ENCODE assay signal across 8 cellular contexts in genomic region chr2:238287702-238288649, GRCh38. TPM values are rescaled to one million over a fixed set of nuclear protein-coding genes. Genes with fewer than 3 reads are reported as not detected.
DNase-seq lines count a peak whose midpoint lies in the region; ATAC-seq and TF ChIP-seq lines count a peak whose summit lies in the region.

TSS of gene PER2 (minus strand) at chr2:238288610. CDS start at chr2:238277936, 10,674 bp downstream.

- H3K27ac ChIP-seq in PC-9: peak within 1 kb of the TSS; percentile 85; the same call in 1 of the 2 replicates

- peak within 1 kb of the TSS; percentile 72 for H3K4me3 ChIP-seq in PC-9

- no peaks in the 10 kb centered on the region for H3K36me3 ChIP-seq in PC-9 (ENCODE audit: low read depth)

- DNase-seq in CD1c-positive myeloid dendritic cell (ENCODE audit: extremely low spot score) (peak; percentile 91), PC-9 (peak; percentile 90 to 93), head of caudate nucleus (peak in 24 of 42 donors; percentile 8 to 70 (median 37)), occipital lobe (lab: John Stamatoyannopoulos, UW) (peak; percentile 50), NCI-H345 treated with DMSO at 0.1 percent for 48 hours (lab: John Stamatoyannopoulos, UW; ENCODE audit: unreplicated experiment) (no peak)
- peak; percentile 22 for DNase-seq in activated naive CD4-positive, alpha-beta T cell treated with anti-CD3 and anti-CD28 coated beads, Interleukin-2, amount 50 U/mL, for 16 hours

- H3F3A ChIP-seq in PC-9 (ENCODE audit: insufficient read depth, low read depth): peaks cover 44% of the 10 kb centered on the region

- intact Hi-C loops in PC-9 (cut with micrococcal nuclease; ENCODE audit: unreplicated experiment): loop anchor here (1.0 to 10.0 kb wide), 4 partner anchors 32 to 989 kb away; partner anchors contain the start of gene TRAF3IP1
- intact Hi-C loops in head of caudate nucleus (cut with DNase I): loop anchor here (2.0 kb wide), 1 partner anchor 33 kb away; the partner anchor contains the start of gene TRAF3IP1

- no peaks in the 10 kb centered on the region for H3K27me3 ChIP-seq in PC-9 (ENCODE audit: insufficient read depth, low read depth)

- peaks cover 40% of the 10 kb centered on the region for H3K79me2 ChIP-seq in PC-9 (ENCODE audit: low read depth)

- no peaks in the 10 kb centered on the region for H3K9me3 ChIP-seq in PC-9 (ENCODE audit: insufficient read depth, low read depth)

- no peaks in the 10 kb centered on the region for H4K20me1 ChIP-seq in PC-9 (ENCODE audit: insufficient read depth)

- BruUV-seq in PC-9 (replicated peaks; lab: Mats Ljungman, UMichigan): TSS peak; percentile 33

- peak; percentile 54 for TF ChIP-seq CTCF in PC-9 (conservative IDR thresholded peaks at IDR 0.05)

- peaks cover 55% of the 10 kb centered on the region for H3K4me1 ChIP-seq in PC-9 (replicated peaks; ENCODE audit: insufficient read depth)

- ATAC-seq in GM18870 (IDR thresholded peaks at IDR 0.05; ENCODE audit: unreplicated experiment): peak; percentile 3
- peak; percentile 36 for ATAC-seq in HG03103 (IDR thresholded peaks at IDR 0.05; ENCODE audit: low read depth, unreplicated experiment)

- H2AFZ ChIP-seq in PC-9: peak within 1 kb of the TSS; percentile 78

- CTCF ChIA-PET in PC-9 (lab: Charles Lee): interaction anchor here (1.0 kb wide), 1 partner anchor 14 kb away, joined by 3 read pairs; no protein-coding TSS in a partner anchor

- H3K4me2 ChIP-seq in PC-9: peak within 1 kb of the TSS; percentile 95

- POLR2A ChIA-PET in PC-9 (lab: Charles Lee; ENCODE audit: unreplicated experiment): interaction anchor here (0.7 to 0.8 kb wide), 7 partner anchors 12 to 636 kb away, joined by 3 to 9 read pairs (median 4); no protein-coding TSS in a partner anchor

- no peaks in the 10 kb centered on the region for H3K9me2 ChIP-seq in PC-9 (ENCODE audit: insufficient read depth)

RNA-seq across cellular contexts. Expression of gene PER2, which starts in this region (rescaled TPM):
- total RNA-seq in PC-9 (2021): 18.9 and 22.9 TPM in 2 replicates
- total RNA-seq in occipital lobe: 5.5 TPM
